In genomic region chr3:174859109-174859735, GRCh38 we compare ENCODE assay signal across 14 cellular contexts. TPM values are rescaled to one million over a fixed set of nuclear protein-coding genes. Genes with fewer than 3 reads are reported as not detected.
DNase-seq lines count a peak whose midpoint lies in the region; ATAC-seq and TF ChIP-seq lines count a peak whose summit lies in the region.
"Had no signal": no experiment of that assay in that cellular context is flagged by ENCODE, and none has a peak within 500 bp of the region (broad histone marks: within the 10 kb centered on the region; RNA-seq: fewer than 3 reads in every experiment).

NAALADL2 (plus strand) TSS chr3:174859334.

- no peaks in the 10 kb centered on the region for H3K9me3 ChIP-seq in colonic mucosa
- H3K9me3 ChIP-seq: ascending aorta had no signal

- TF ChIP-seq CTCF in colonic mucosa (IDR thresholded peaks at IDR 0.05): no peak
- no peak for TF ChIP-seq CTCF in nephron (IDR thresholded peaks at IDR 0.05; ENCODE audit: unreplicated experiment in 3 of 3)
- no peak for TF ChIP-seq CTCF in GM13976 (IDR thresholded peaks at IDR 0.05; ENCODE audit: borderline replicate concordance, control extremely low read depth, extremely low read depth, insufficient read depth, missing control alignments)

- DNase-seq in COR-L47 (lab: John Stamatoyannopoulos, UW): peak; percentile 55
- DNase-seq in NCI-H1105 treated with DMSO at 0.1 percent for 48 hours (lab: John Stamatoyannopoulos, UW): peak; percentile 72
- peak; percentile 33 for DNase-seq in colonic mucosa
- no peak for DNase-seq in activated effector memory CD4-positive, alpha-beta T cell treated with Interleukin-2 at 50 U/mL for 16 hours
- no peak for DNase-seq in GM13976 (ENCODE audit: low spot score)
- DNase-seq in activated naive CD8-positive, alpha-beta T cell treated with anti-CD3 and anti-CD28 coated beads, Interleukin-2, amount 50 U/mL, for 24 hours: no peak
- no peak for DNase-seq in NCI-H82 (lab: John Stamatoyannopoulos, UW)
- DNase-seq: activated CD8-positive, alpha-beta memory T cell treated with anti-CD3 and anti-CD28 coated beads, Interleukin-2, amount 10 ng/mL, durations not matched to agents 7 days and 5 days; C1 segment of cervical spinal cord; NK-92 treated with Interleukin-12 subunit alpha and Interleukin-12 subunit beta, amount 100 ng/mL, for 24 hours; T-helper 9 cell had no signal

- peak within 1 kb of the TSS; percentile 78 to 90 (median 87) for H3K27ac Mint-ChIP-seq in nephron
- H3K27ac Mint-ChIP-seq in activated naive CD8-positive, alpha-beta T cell treated with anti-CD3 and anti-CD28 coated beads, Interleukin-2, amount 50 U/mL, for 24 hours: no peak within 1 kb of the TSS
- H3K27ac Mint-ChIP-seq: activated CD8-positive, alpha-beta memory T cell treated with anti-CD3 and anti-CD28 coated beads, Interleukin-2, amount 10 ng/mL, durations not matched to agents 7 days and 5 days; stimulated activated naive CD8-positive, alpha-beta T cell treated with anti-CD3 and anti-CD28 coated beads, Interleukin-15, Interleukin-2, amounts not matched to agents 100 ng/mL and 50 ng/mL, for 24 hours had no signal

- peaks cover 8% of the 10 kb centered on the region for H3K4me1 Mint-ChIP-seq in nephron
- H3K4me1 Mint-ChIP-seq in activated naive CD8-positive, alpha-beta T cell treated with anti-CD3 and anti-CD28 coated beads, Interleukin-2, amount 50 U/mL, for 24 hours: no peaks in the 10 kb centered on the region
- H3K4me1 Mint-ChIP-seq: activated CD8-positive, alpha-beta memory T cell treated with anti-CD3 and anti-CD28 coated beads, Interleukin-2, amount 10 ng/mL, durations not matched to agents 7 days and 5 days had no signal

- H3K4me3 ChIP-seq in colonic mucosa: no peak within 1 kb of the TSS
- H3K4me3 ChIP-seq: ascending aorta had no signal

- intact Hi-C loops in colonic mucosa (cut with DNase I): no loop called here

- in situ Hi-C loops in GM13976 (cut with MboI; ENCODE audit: low sequenced_read_pairs, unreplicated experiment): no loop called here

- no peaks in the 10 kb centered on the region for H3K27me3 Mint-ChIP-seq in nephron (ENCODE audit: low read depth)
- no peaks in the 10 kb centered on the region for H3K27me3 Mint-ChIP-seq in activated naive CD8-positive, alpha-beta T cell treated with anti-CD3 and anti-CD28 coated beads, Interleukin-2, amount 50 U/mL, for 24 hours
- H3K27me3 Mint-ChIP-seq: activated CD8-positive, alpha-beta memory T cell treated with anti-CD3 and anti-CD28 coated beads, Interleukin-2, amount 10 ng/mL, durations not matched to agents 7 days and 5 days; stimulated activated naive CD8-positive, alpha-beta T cell treated with anti-CD3 and anti-CD28 coated beads, Interleukin-15, Interleukin-2, amounts not matched to agents 100 ng/mL and 50 ng/mL, for 24 hours had no signal

- H3K27ac ChIP-seq in colonic mucosa: peak within 1 kb of the TSS; percentile 81
- H3K27ac ChIP-seq: ascending aorta had no signal

- no peaks in the 10 kb centered on the region for H3K9me3 Mint-ChIP-seq in nephron
- H3K9me3 Mint-ChIP-seq in activated naive CD8-positive, alpha-beta T cell treated with anti-CD3 and anti-CD28 coated beads, Interleukin-2, amount 50 U/mL, for 24 hours: peaks cover 9% of the 10 kb centered on the region
- H3K9me3 Mint-ChIP-seq: stimulated activated naive CD8-positive, alpha-beta T cell treated with anti-CD3 and anti-CD28 coated beads, Interleukin-15, Interleukin-2, amounts not matched to agents 100 ng/mL and 50 ng/mL, for 24 hours had no signal

- H3K27me3 ChIP-seq in colonic mucosa: no peaks in the 10 kb centered on the region
- H3K27me3 ChIP-seq: ascending aorta had no signal

- H3K4me1 ChIP-seq in colonic mucosa: no peaks in the 10 kb centered on the region

- peak within 1 kb of the TSS in 1 of 2 donors; percentile 65 for H3K9ac ChIP-seq in colonic mucosa (ENCODE audit: low read depth in 2 of 2, low read length in 2 of 2)

- no peak for ATAC-seq in activated naive CD8-positive, alpha-beta T cell treated with anti-CD3 and anti-CD28 coated beads, Interleukin-2, amount 50 U/mL, for 24 hours
- ATAC-seq: activated CD8-positive, alpha-beta memory T cell treated with anti-CD3 and anti-CD28 coated beads, Interleukin-2, amount 10 ng/mL, durations not matched to agents 7 days and 5 days had no signal

- H3K36me3 Mint-ChIP-seq in nephron (ENCODE audit: low read depth): no peaks in the 10 kb centered on the region
- no peaks in the 10 kb centered on the region for H3K36me3 Mint-ChIP-seq in activated naive CD8-positive, alpha-beta T cell treated with anti-CD3 and anti-CD28 coated beads, Interleukin-2, amount 50 U/mL, for 24 hours (ENCODE audit: low read depth)
- H3K36me3 Mint-ChIP-seq: activated CD8-positive, alpha-beta memory T cell treated with anti-CD3 and anti-CD28 coated beads, Interleukin-2, amount 10 ng/mL, durations not matched to agents 7 days and 5 days had no signal

- peak within 1 kb of the TSS; percentile 67 to 74 (median 67) for H3K4me3 Mint-ChIP-seq in nephron
- no peak within 1 kb of the TSS for H3K4me3 Mint-ChIP-seq in activated naive CD8-positive, alpha-beta T cell treated with anti-CD3 and anti-CD28 coated beads, Interleukin-2, amount 50 U/mL, for 24 hours
- H3K4me3 Mint-ChIP-seq: activated CD8-positive, alpha-beta memory T cell treated with anti-CD3 and anti-CD28 coated beads, Interleukin-2, amount 10 ng/mL, durations not matched to agents 7 days and 5 days; stimulated activated naive CD8-positive, alpha-beta T cell treated with anti-CD3 and anti-CD28 coated beads, Interleukin-15, Interleukin-2, amounts not matched to agents 100 ng/mL and 50 ng/mL, for 24 hours had no signal

- no peaks in the 10 kb centered on the region for H3K36me3 ChIP-seq in colonic mucosa
- H3K36me3 ChIP-seq: ascending aorta had no signal

RNA-seq across cellular contexts. Expression of gene NAALADL2, which starts in this region (rescaled TPM):
- total RNA-seq in colonic mucosa: 10 to 100 TPM in 1 of 2 donors, 1 to 10 TPM in 1; 8.5 to 24.3 TPM
- total RNA-seq: activated CD8-positive, alpha-beta memory T cell treated with anti-CD3 and anti-CD28 coated beads, Interleukin-2, amount 10 ng/mL, durations not matched to agents 7 days and 5 days had no signal

Comparison
In these comparisons a context has a peak if more than half of its experiments do, and no peak if none do; other contexts are left out.
1. DNase-seq: peak in COR-L47 (single experiment), NCI-H1105 treated with DMSO at 0.1 percent for 48 hours (single experiment) and colonic mucosa (single experiment); none in activated effector memory CD4-positive, alpha-beta T cell treated with Interleukin-2 at 50 U/mL for 16 hours (single experiment), GM13976 (single experiment), activated naive CD8-positive, alpha-beta T cell treated with anti-CD3 and anti-CD28 coated beads, Interleukin-2, amount 50 U/mL, for 24 hours (single experiment) and NCI-H82 (single experiment).